ENCODE assay signal across 8 cellular contexts in the genomic region with DNA sequence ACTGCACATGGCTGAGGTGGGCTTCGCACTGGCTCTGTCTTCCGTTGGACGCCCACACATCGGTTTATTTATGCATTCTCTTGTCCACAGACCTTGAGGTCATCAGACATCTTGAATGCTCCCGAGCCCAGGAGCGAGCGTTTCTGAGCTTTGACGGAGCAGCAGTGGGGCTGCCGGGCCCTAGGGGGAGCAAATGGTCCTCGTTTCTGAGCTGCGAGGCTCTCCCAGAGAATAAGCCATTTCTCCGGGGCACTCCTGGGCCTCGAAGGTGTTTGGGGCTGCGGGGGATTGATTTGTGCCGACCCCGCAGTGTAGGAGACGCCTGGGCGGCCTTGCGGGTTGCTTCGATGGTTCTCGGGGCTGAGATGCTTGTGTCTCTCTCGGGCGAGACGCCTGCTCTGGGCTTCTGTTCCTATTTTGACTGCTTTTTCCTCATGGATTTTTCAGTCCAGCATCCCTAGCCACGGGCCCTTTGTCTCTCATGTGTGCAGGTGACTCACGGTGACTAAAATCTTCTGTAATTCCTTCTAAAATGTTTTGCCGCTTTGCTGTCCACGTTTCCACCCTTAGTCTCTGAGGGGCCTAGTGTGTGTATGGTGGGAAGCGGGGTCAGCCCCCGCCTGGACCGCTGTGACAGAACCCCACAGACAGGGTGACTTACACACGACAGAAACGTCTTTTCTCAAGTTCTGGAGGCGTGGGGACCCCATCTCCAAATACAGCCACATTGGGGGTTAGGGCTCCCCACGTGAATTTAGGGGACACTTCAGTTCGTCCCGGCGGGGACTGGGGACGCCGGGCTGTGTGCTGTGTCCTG.
DNase-seq lines count a peak whose midpoint lies in the region; ATAC-seq and TF ChIP-seq lines count a peak whose summit lies in the region.

No MANE protein-coding gene starts in this region.

- peak in 1 of 2 donors; percentile 60 for TF ChIP-seq POLR2A in gastrocnemius medialis (IDR thresholded peaks at IDR 0.05)

- H3K4me1 ChIP-seq in ES-I3 (ENCODE audit: insufficient read depth, low read length), result peaks cover 17% of the 10 kb centered on the region; the same call in 1 of the 2 replicates
- no peaks in the 10 kb centered on the region for H3K4me1 ChIP-seq in MM.1S (ENCODE audit: low read length)
- H3K4me1 ChIP-seq in hepatocyte (ENCODE audit: insufficient read depth), result peaks cover 44% of the 10 kb centered on the region
- peaks cover 0 to 13% of the 10 kb centered on the region in 2 donors for H3K4me1 ChIP-seq in gastrocnemius medialis

- H3K36me3 ChIP-seq in ES-I3 (ENCODE audit: insufficient read depth, low read length), result no peaks in the 10 kb centered on the region
- no peaks in the 10 kb centered on the region for H3K36me3 ChIP-seq in MM.1S (replicated peaks; ENCODE audit: insufficient read depth, low read length)
- no peaks in the 10 kb centered on the region for H3K36me3 ChIP-seq in hepatocyte (replicated peaks; ENCODE audit: insufficient read depth, low read depth)
- H3K36me3 ChIP-seq in gastrocnemius medialis, result no peaks in the 10 kb centered on the region

- ATAC-seq in gastrocnemius medialis, result no peak
- ATAC-seq in GM18909 (IDR thresholded peaks at IDR 0.05; ENCODE audit: poor library complexity, unreplicated experiment), result no peak

- H2AFZ ChIP-seq in MM.1S (ENCODE audit: low read length), result peak overlapping the region; percentile 23; the same call in 1 of the 2 replicates
- H2AFZ ChIP-seq in hepatocyte, result peak overlapping the region; percentile 18

- no peaks in the 10 kb centered on the region for H3F3A ChIP-seq in MM.1S (ENCODE audit: insufficient read depth, low read length)

- H3K9me2 ChIP-seq in MM.1S (replicated peaks; ENCODE audit: insufficient read depth, low read length), result no peaks in the 10 kb centered on the region
- no peaks in the 10 kb centered on the region for H3K9me2 ChIP-seq in hepatocyte (replicated peaks; ENCODE audit: insufficient read depth)

- WGBS in hepatocyte (ENCODE audit: low lambda C conversion rate, missing lambda C conversion rate), result 63% methylated on average over 39 of the region's 40 CpGs

- intact Hi-C loops in gastrocnemius medialis (cut with DNase I; ENCODE audit: low total_unique reads), result loop anchor here (1.0 to 5.0 kb wide), 3 partner anchors 57 to 280 kb away; partner anchors contain the start of gene PEX10

- H3K4me2 ChIP-seq in MM.1S (ENCODE audit: low read depth, low read length), result peak overlapping the region; percentile 89
- H3K4me2 ChIP-seq in hepatocyte, result peak overlapping the region; percentile 81

- H3K9me3 ChIP-seq in ES-I3 (ENCODE audit: control insufficient read depth, insufficient read depth, low read length) (no peaks in the 10 kb centered on the region), MM.1S (replicated peaks; ENCODE audit: insufficient read depth, low read length) (no peaks in the 10 kb centered on the region), hepatocyte (ENCODE audit: low read depth) (no peaks in the 10 kb centered on the region), gastrocnemius medialis (no peaks in the 10 kb centered on the region)

- H3K9ac ChIP-seq in ES-I3 (ENCODE audit: low read depth, low read length), result peak overlapping the region; percentile 44; the same call in 1 of the 2 replicates
- H3K9ac ChIP-seq in MM.1S (ENCODE audit: low read length), result no peak overlapping the region

- peak overlapping the region; percentile 51 for H3K4me3 ChIP-seq in MM.1S (ENCODE audit: low read length)
- H3K4me3 ChIP-seq in hepatocyte, result no peak overlapping the region
- H3K4me3 ChIP-seq in gastrocnemius medialis, result peak overlapping the region; percentile 38 to 52 (median 46)

- TF ChIP-seq CTCF in MM.1S (IDR thresholded peaks at IDR 0.05; ENCODE audit: low read length), result no peak
- TF ChIP-seq CTCF in hepatocyte (IDR thresholded peaks at IDR 0.05; ENCODE audit: poor library complexity), result peak; percentile 47
- TF ChIP-seq CTCF in gastrocnemius medialis (IDR thresholded peaks at IDR 0.05 in 4 of 5, conservative IDR thresholded peaks at IDR 0.05 in 1 of 5), result no peak

- no peak for DNase-seq in MM.1S
- peak; percentile 63 for DNase-seq in hepatocyte (ENCODE audit: low spot score)
- DNase-seq in gastrocnemius medialis, result no peak
- DNase-seq in effector CD8-positive, alpha-beta T cell (lab: John Stamatoyannopoulos, UW), result no peak
- no peak for DNase-seq in GDM1 (lab: John Stamatoyannopoulos, UW)

- H3K79me2 ChIP-seq in MM.1S (ENCODE audit: low read length) (no peaks in the 10 kb centered on the region), hepatocyte (peaks cover 19% of the 10 kb centered on the region)

- H3K27ac ChIP-seq in MM.1S (ENCODE audit: low read length), result no peak overlapping the region
- peak overlapping the region; percentile 73 for H3K27ac ChIP-seq in angular gyrus (ENCODE audit: low read depth, low read length)
- peak overlapping the region; percentile 96 for H3K27ac ChIP-seq in hepatocyte
- peak overlapping the region; percentile 54 to 77 (median 68) for H3K27ac ChIP-seq in gastrocnemius medialis

- in situ Hi-C loops in gastrocnemius medialis (cut with MboI; ENCODE audit: low sequenced_read_pairs in 4 of 4), result no loop called here

- H4K20me1 ChIP-seq in MM.1S (ENCODE audit: insufficient read depth, low read length) (no peaks in the 10 kb centered on the region), hepatocyte (ENCODE audit: insufficient read depth, poor library complexity, severe bottlenecking) (no peaks in the 10 kb centered on the region)

- H3K27me3 ChIP-seq in MM.1S (replicated peaks; ENCODE audit: insufficient read depth, low read length), result peaks cover 74% of the 10 kb centered on the region
- no peaks in the 10 kb centered on the region for H3K27me3 ChIP-seq in hepatocyte
- H3K27me3 ChIP-seq in gastrocnemius medialis, result peaks cover 30 to 60% (median 37%) of the 10 kb centered on the region in 3 donors
